ENCODE assay signal across 19 cellular contexts in the genomic region with DNA sequence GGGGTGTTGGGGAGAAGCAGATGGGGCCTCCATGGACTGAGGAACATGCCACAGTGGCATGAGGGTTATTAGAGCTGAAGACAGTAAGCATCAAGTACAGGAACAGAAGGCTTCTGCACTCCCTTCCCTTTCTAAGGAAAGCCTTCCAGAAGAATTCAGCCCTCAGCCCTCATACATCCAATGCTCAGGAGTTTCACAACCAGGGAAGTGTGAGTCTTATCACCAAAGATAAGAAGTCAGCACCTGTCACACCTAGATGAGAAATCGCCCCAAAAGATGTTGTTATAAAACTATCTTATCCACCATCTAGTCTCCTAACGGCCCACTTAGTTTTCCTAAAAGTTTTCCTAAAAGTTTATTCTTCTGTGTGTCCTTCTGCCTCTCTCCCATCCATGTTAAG.
A peak's percentile ranks its signal among the peaks of the same experiment; 100 is the strongest.
DNase-seq lines count a peak whose midpoint lies in the region; ATAC-seq, FAIRE-seq and TF ChIP-seq lines count a peak whose summit lies in the region.
"Had no signal": no experiment of that assay in that cellular context is flagged by ENCODE, and none has a peak within 500 bp of the region (broad histone marks: within the 10 kb centered on the region; RNA-seq: fewer than 3 reads in every experiment).

No MANE protein-coding gene starts in this region.

- ATAC-seq in activated T-helper 17 cell treated with anti-CD3 and anti-CD28 coated beads, Interleukin-2, amount 50 U/mL, for 72 hours (replicated peaks), result no peak
- no peak for ATAC-seq in naive thymus-derived CD4-positive, alpha-beta T cell
- ATAC-seq in HG02763 (IDR thresholded peaks at IDR 0.05; ENCODE audit: unreplicated experiment), result no peak
- ATAC-seq: A549, K562, Panc1 had no signal

- no peak for DNase-seq in GM12891 (ENCODE audit: insufficient read length, low spot score)
- no peak for DNase-seq in naive thymus-derived CD4-positive, alpha-beta T cell
- no peak for DNase-seq in thyroid gland
- DNase-seq in NCI-H1105 (lab: John Stamatoyannopoulos, UW), result no peak
- DNase-seq: DMS79, MV-4-11, NCI-H187, NCI-H2107, NCI-H2227 treated with DMSO at 0.1 percent for 48 hours, NCI-H524, NCI-H82 had no signal

- no peak overlapping the region for H3K4me3 Mint-ChIP-seq in activated T-helper 17 cell treated with anti-CD3 and anti-CD28 coated beads, Interleukin-2, amount 50 U/mL, for 72 hours
- H3K4me3 Mint-ChIP-seq in naive thymus-derived CD4-positive, alpha-beta T cell, result peak overlapping the region in 5 of 10 donors; percentile 38 to 82 (median 57)

- H3K9ac ChIP-seq in BLaER1 treated with 17β-estradiol and CSF1 and Interleukin-3, amounts not matched to agents 10 nM and 100 nM, result peak overlapping the region in 6 of 11 experiments; percentile 8 to 28 (median 22); a peak in 5 of 22 replicates

- no peaks in the 10 kb centered on the region for H3K9me3 Mint-ChIP-seq in activated T-helper 17 cell treated with anti-CD3 and anti-CD28 coated beads, Interleukin-2, amount 50 U/mL, for 72 hours
- peaks cover 0 to 1% (median 0%) of the 10 kb centered on the region in 11 donors for H3K9me3 Mint-ChIP-seq in naive thymus-derived CD4-positive, alpha-beta T cell

- TF ChIP-seq POLR2A in GM12891 (IDR thresholded peaks at IDR 0.05; ENCODE audit: low read depth, low read length), result no peak
- no peak for TF ChIP-seq POLR2A in thyroid gland (IDR thresholded peaks at IDR 0.05)

- CTCF ChIA-PET in naive thymus-derived CD4-positive, alpha-beta T cell (lab: Charles Lee), result no interaction called here

- H3K4me1 Mint-ChIP-seq in activated T-helper 17 cell treated with anti-CD3 and anti-CD28 coated beads, Interleukin-2, amount 50 U/mL, for 72 hours, result peaks cover 8% of the 10 kb centered on the region
- H3K4me1 Mint-ChIP-seq in naive thymus-derived CD4-positive, alpha-beta T cell, result peaks cover 21 to 75% (median 45%) of the 10 kb centered on the region in 7 donors

- peak; percentile 43 for FAIRE-seq in GM12891 (lab: Jason Lieb, UNC)
- FAIRE-seq: A549, K562 had no signal

- no peaks in the 10 kb centered on the region for H3K36me3 Mint-ChIP-seq in activated T-helper 17 cell treated with anti-CD3 and anti-CD28 coated beads, Interleukin-2, amount 50 U/mL, for 72 hours (ENCODE audit: low read depth)
- H3K36me3 Mint-ChIP-seq in naive thymus-derived CD4-positive, alpha-beta T cell, result peaks cover 0 to 46% (median 17%) of the 10 kb centered on the region in 5 donors

- H3K36me3 ChIP-seq in BLaER1 treated with 17β-estradiol and CSF1 and Interleukin-3, amounts not matched to agents 10 nM and 100 nM, result peaks cover 45 to 72% (median 60%) of the 10 kb centered on the region in 11 experiments
- no peaks in the 10 kb centered on the region for H3K36me3 ChIP-seq in naive thymus-derived CD4-positive, alpha-beta T cell (ENCODE audit: control insufficient read depth in 2 of 3, insufficient read depth in 3 of 3, low read length in 3 of 3)
- no peaks in the 10 kb centered on the region for H3K36me3 ChIP-seq in thyroid gland
- H3K36me3 ChIP-seq: SJCRH30 had no signal

- H3K27me3 Mint-ChIP-seq in activated T-helper 17 cell treated with anti-CD3 and anti-CD28 coated beads, Interleukin-2, amount 50 U/mL, for 72 hours, result no peaks in the 10 kb centered on the region
- no peaks in the 10 kb centered on the region for H3K27me3 Mint-ChIP-seq in naive thymus-derived CD4-positive, alpha-beta T cell

- H3K9me3 ChIP-seq in BLaER1 treated with 17β-estradiol and CSF1 and Interleukin-3, amounts not matched to agents 10 nM and 100 nM (replicated peaks in 1 of 11), result peaks cover 0 to 30% (median 27%) of the 10 kb centered on the region in 11 experiments; a peak in 19 of 22 replicates
- no peaks in the 10 kb centered on the region for H3K9me3 ChIP-seq in naive thymus-derived CD4-positive, alpha-beta T cell (ENCODE audit: control insufficient read depth in 2 of 3, low read length in 3 of 3)
- no peaks in the 10 kb centered on the region for H3K9me3 ChIP-seq in thyroid gland
- H3K9me3 ChIP-seq: A549, HAP-1, SJCRH30 had no signal

- no peaks in the 10 kb centered on the region; a peak in 1 of 22 replicates for H4K20me1 ChIP-seq in BLaER1 treated with 17β-estradiol and CSF1 and Interleukin-3, amounts not matched to agents 10 nM and 100 nM

- POLR2A ChIA-PET in naive thymus-derived CD4-positive, alpha-beta T cell (lab: Charles Lee), result no interaction called here

- H3K27ac ChIP-seq in BLaER1 treated with 17β-estradiol and CSF1 and Interleukin-3, amounts not matched to agents 10 nM and 100 nM, result peak overlapping the region in 9 of 11 experiments; percentile 32 to 65 (median 48); a peak in 17 of 22 replicates
- H3K27ac ChIP-seq in naive thymus-derived CD4-positive, alpha-beta T cell (ENCODE audit: low read depth, low read length), result peak overlapping the region; percentile 12
- no peak overlapping the region for H3K27ac ChIP-seq in thyroid gland
- H3K27ac ChIP-seq: A549, SJCRH30 had no signal

- peak overlapping the region; percentile 18 for H3K27ac Mint-ChIP-seq in activated T-helper 17 cell treated with anti-CD3 and anti-CD28 coated beads, Interleukin-2, amount 50 U/mL, for 72 hours
- H3K27ac Mint-ChIP-seq in naive thymus-derived CD4-positive, alpha-beta T cell, result peak overlapping the region in 4 of 9 donors; percentile 49 to 77 (median 66)

- peak overlapping the region in 1 of 10 experiments; percentile 33; a peak in 2 of 20 replicates for H3K4me3 ChIP-seq in BLaER1 treated with 17β-estradiol and CSF1 and Interleukin-3, amounts not matched to agents 10 nM and 100 nM
- no peak overlapping the region for H3K4me3 ChIP-seq in naive thymus-derived CD4-positive, alpha-beta T cell (ENCODE audit: low read length)
- H3K4me3 ChIP-seq in thyroid gland (replicated peaks in 1 of 3), result no peak overlapping the region
- H3K4me3 ChIP-seq: A549, HAP-1, K562, SJCRH30 had no signal

- TF ChIP-seq CTCF in thyroid gland (IDR thresholded peaks at IDR 0.05), result no peak

- H3K4me1 ChIP-seq in BLaER1 treated with 17β-estradiol and CSF1 and Interleukin-3, amounts not matched to agents 10 nM and 100 nM, result peaks cover 22 to 55% (median 51%) of the 10 kb centered on the region in 10 experiments
- H3K4me1 ChIP-seq in naive thymus-derived CD4-positive, alpha-beta T cell (ENCODE audit: control insufficient read depth in 2 of 2, insufficient read depth in 2 of 2, low read length in 2 of 2), result peaks cover 0 to 5% of the 10 kb centered on the region in 2 donors
- H3K4me1 ChIP-seq in thyroid gland, result no peaks in the 10 kb centered on the region
- H3K4me1 ChIP-seq: A549, HAP-1, SJCRH30 had no signal

- no peaks in the 10 kb centered on the region for H3K27me3 ChIP-seq in BLaER1 treated with 17β-estradiol and CSF1 and Interleukin-3, amounts not matched to agents 10 nM and 100 nM
- H3K27me3 ChIP-seq in naive thymus-derived CD4-positive, alpha-beta T cell (ENCODE audit: control insufficient read depth in 2 of 2, insufficient read depth in 2 of 2, low read length in 2 of 2), result no peaks in the 10 kb centered on the region
- H3K27me3 ChIP-seq in thyroid gland, result no peaks in the 10 kb centered on the region
- H3K27me3 ChIP-seq: SJCRH30 had no signal

- intact Hi-C loops in naive thymus-derived CD4-positive, alpha-beta T cell (cut with micrococcal nuclease), result loop anchor here (1.0 to 5.0 kb wide), 4 partner anchors 10 to 102 kb away; partner anchors contain the start of genes PUDP (in 1 of the 2) and STS (in 1 of the 2)
- intact Hi-C loops in thyroid gland (cut with DNase I), result no loop called here

- WGBS in thyroid gland, 2 donors, result 71 to 80% methylated on average over 2 of the region's 2 CpGs

- peak overlapping the region; percentile 50 to 90 (median 71) for H3K4me2 ChIP-seq in BLaER1 treated with 17β-estradiol and CSF1 and Interleukin-3, amounts not matched to agents 10 nM and 100 nM
- H3K4me2 ChIP-seq: A549 had no signal

TF ChIP-seq in GM12891, 5 proteins besides CTCF, POLR2A, EP300 and RAD21:
- TF ChIP-seq POU2F2 (IDR thresholded peaks at IDR 0.05; ENCODE audit: low read depth, low read length), result no peak
- TF ChIP-seq SPI1 (IDR thresholded peaks at IDR 0.05; ENCODE audit: low read depth, low read length), result no peak
- no peak for TF ChIP-seq PAX5 (IDR thresholded peaks at IDR 0.05; ENCODE audit: insufficient read depth, low read length, severe bottlenecking)

Comparison
In these comparisons a context has a peak if more than half of its experiments do, and no peak if none do; other contexts are left out.
1. H3K27ac ChIP-seq: peak in BLaER1 treated with 17β-estradiol and CSF1 and Interleukin-3, amounts not matched to agents 10 nM and 100 nM (9 of 11) and naive thymus-derived CD4-positive, alpha-beta T cell (single experiment); none in thyroid gland (0 of 3).